1 cellular context compared by ENCODE assay signal in the genomic region with DNA sequence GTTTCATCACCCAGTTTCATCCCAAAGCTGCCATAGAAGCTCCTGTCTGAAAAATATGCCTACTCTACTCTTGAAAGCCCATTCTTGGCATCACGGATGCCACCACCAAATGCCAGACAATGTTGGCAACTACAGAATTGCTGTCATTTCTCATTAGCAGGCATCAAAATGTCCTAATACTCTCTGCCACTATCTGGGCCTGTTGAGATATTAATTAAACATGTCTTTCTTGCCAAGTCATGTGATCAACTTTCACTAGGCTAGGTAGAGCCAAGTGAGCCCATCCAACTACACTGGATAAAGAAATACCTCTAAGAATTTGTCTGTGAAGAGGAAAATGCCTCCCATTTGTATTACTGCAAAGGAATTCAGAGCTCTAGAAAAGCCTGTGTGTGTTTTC.
TF ChIP-seq lines count a peak whose summit lies in the region.

No MANE protein-coding gene starts in this region.

TF ChIP-seq in K562, 482 proteins besides CTCF, POLR2A, EP300 and RAD21 (continued from another document):
- no peak for TF ChIP-seq NR2C2 (CRISPR knock-in tag; IDR thresholded peaks at IDR 0.05)
- TF ChIP-seq NR2C2 (tag; IDR thresholded peaks at IDR 0.05): no peak
- TF ChIP-seq, protein P1, sequence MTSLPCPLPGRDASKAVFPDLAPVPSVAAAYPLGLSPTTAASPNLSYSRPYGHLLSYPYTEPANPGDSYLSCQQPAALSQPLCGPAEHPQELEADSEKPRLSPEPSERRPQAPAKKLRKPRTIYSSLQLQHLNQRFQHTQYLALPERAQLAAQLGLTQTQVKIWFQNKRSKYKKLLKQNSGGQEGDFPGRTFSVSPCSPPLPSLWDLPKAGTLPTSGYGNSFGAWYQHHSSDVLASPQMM (CRISPR knock-in tag; IDR thresholded peaks at IDR 0.05): no peak
- TF ChIP-seq ZNF644 (tag; IDR thresholded peaks at IDR 0.05; ENCODE audit: low read depth): no peak
